ENCODE assay signal across 14 cellular contexts in the genomic region with DNA sequence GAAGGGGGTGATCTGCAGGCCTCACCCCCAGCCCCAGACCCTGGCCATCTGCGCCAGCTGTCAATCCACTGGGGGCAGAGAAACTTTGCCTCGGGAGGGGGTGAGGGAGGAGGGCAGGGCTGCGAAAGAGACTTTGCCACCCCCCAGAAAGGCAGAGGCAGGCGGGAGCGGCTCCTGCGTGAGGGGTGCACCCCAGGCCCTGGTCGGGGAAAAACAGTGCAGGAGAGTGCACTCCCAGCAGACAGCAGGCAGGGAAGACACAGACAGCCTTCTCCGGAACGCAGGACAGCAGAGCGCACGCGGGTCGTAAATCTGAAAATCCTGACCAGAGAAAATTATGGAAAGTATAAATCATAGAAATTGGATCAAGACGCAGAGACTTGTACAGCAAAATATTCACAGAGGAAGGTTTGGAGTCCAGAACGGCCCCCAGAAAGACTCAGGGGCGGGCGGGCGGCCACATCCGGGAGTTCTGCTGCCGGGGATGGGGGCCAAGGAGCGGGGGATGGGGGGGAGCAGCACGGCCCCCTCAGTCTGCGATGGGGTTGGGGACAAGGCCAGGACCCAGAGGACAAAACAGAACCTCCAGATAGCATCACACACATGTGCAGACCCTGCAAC. TPM values are rescaled to one million over a fixed set of nuclear protein-coding genes. Genes with fewer than 3 reads are reported as not detected.
DNase-seq lines count a peak whose midpoint lies in the region; ATAC-seq lines count a peak whose summit lies in the region.
"Had no signal": no experiment of that assay in that cellular context is flagged by ENCODE, and none has a peak within 500 bp of the region (broad histone marks: within the 10 kb centered on the region; RNA-seq: fewer than 3 reads in every experiment).

No MANE protein-coding gene starts in this region.

- peak; percentile 12 for DNase-seq in activated CD4-positive, alpha-beta T cell treated with anti-CD3 and anti-CD28 coated beads for 36 hours
- no peak for DNase-seq in activated CD4-positive, alpha-beta T cell treated with anti-CD3 and anti-CD28 coated beads for 1 hour
- DNase-seq in activated naive CD8-positive, alpha-beta T cell treated with anti-CD3 and anti-CD28 coated beads for 36 hours, result peak; percentile 41
- DNase-seq in mesenchymal stem cell, result no peak
- no peak for DNase-seq in stimulated activated naive CD8-positive, alpha-beta T cell treated with anti-CD3 and anti-CD28 coated beads, Interleukin-15, amount 100 ng/mL, for 72 hours
- DNase-seq in activated T-cell treated with anti-CD3 and anti-CD28 coated beads, Interleukin-2, amount 50 U/mL, for 48 hours, result no peak
- DNase-seq: effector memory CD4-positive, alpha-beta T cell; GDM1; GOT3; NCI-H187 treated with DMSO at 0.1 percent for 48 hours; NK-92 treated with Interleukin-12 subunit alpha and Interleukin-12 subunit beta, amount 100 ng/mL, for 24 hours; stimulated activated naive CD4-positive, alpha-beta T cell treated with Interleukin-2 at 50 U/mL for 16 hours had no signal

- H3K36me3 Mint-ChIP-seq in activated CD4-positive, alpha-beta T cell treated with anti-CD3 and anti-CD28 coated beads for 36 hours (ENCODE audit: low read depth), result no peaks in the 10 kb centered on the region
- H3K36me3 Mint-ChIP-seq in activated naive CD8-positive, alpha-beta T cell treated with anti-CD3 and anti-CD28 coated beads for 36 hours, result no peaks in the 10 kb centered on the region

- no peak overlapping the region for H3K14ac ChIP-seq in mesenchymal stem cell (ENCODE audit: low read length in 2 of 2)

- H3K27me3 ChIP-seq in mesenchymal stem cell (ENCODE audit: control insufficient read depth in 1 of 2, insufficient read depth in 1 of 2, low read length in 2 of 2), result peaks cover 5 to 7% of the 10 kb centered on the region in 2 experiments

- H4K8ac ChIP-seq in mesenchymal stem cell (ENCODE audit: low read length), result no peak overlapping the region

- H3K4me2 ChIP-seq in mesenchymal stem cell (ENCODE audit: low read length, poor library complexity, severe bottlenecking), result no peak overlapping the region

- POLR2A ChIA-PET in activated CD4-positive, alpha-beta T cell treated with anti-CD3 and anti-CD28 coated beads for 36 hours (lab: Charles Lee), result no interaction called here

- intact Hi-C loops in activated CD4-positive, alpha-beta T cell treated with anti-CD3 and anti-CD28 coated beads for 36 hours (cut with DNase I, micrococcal nuclease), result loop anchor here (1.0 kb wide), 1 partner anchor 45 kb away; no protein-coding TSS in a partner anchor

- peaks cover 9% of the 10 kb centered on the region for H3K4me1 Mint-ChIP-seq in activated CD4-positive, alpha-beta T cell treated with anti-CD3 and anti-CD28 coated beads for 36 hours
- H3K4me1 Mint-ChIP-seq in activated naive CD8-positive, alpha-beta T cell treated with anti-CD3 and anti-CD28 coated beads for 36 hours, result peaks cover 5% of the 10 kb centered on the region
- peaks cover 8% of the 10 kb centered on the region for H3K4me1 Mint-ChIP-seq in stimulated activated naive CD8-positive, alpha-beta T cell treated with anti-CD3 and anti-CD28 coated beads, Interleukin-15, amount 100 ng/mL, for 72 hours

- H3K79me1 ChIP-seq in mesenchymal stem cell (replicated peaks; ENCODE audit: low read length, poor library complexity, severe bottlenecking), result no peaks in the 10 kb centered on the region

- H3K4me1 ChIP-seq in mesenchymal stem cell (ENCODE audit: control insufficient read depth, insufficient read depth, low read depth, low read length), result peaks cover 3% of the 10 kb centered on the region

- H3K27ac Mint-ChIP-seq in activated CD4-positive, alpha-beta T cell treated with anti-CD3 and anti-CD28 coated beads for 36 hours, result no peak overlapping the region
- H3K27ac Mint-ChIP-seq in activated naive CD8-positive, alpha-beta T cell treated with anti-CD3 and anti-CD28 coated beads for 36 hours, result no peak overlapping the region
- peak overlapping the region; percentile 20 to 29 for H3K27ac Mint-ChIP-seq in stimulated activated naive CD8-positive, alpha-beta T cell treated with anti-CD3 and anti-CD28 coated beads, Interleukin-15, amount 100 ng/mL, for 72 hours

- WGBS in mesenchymal stem cell, result 57% methylated on average over 17 of the region's 23 CpGs

- H3K23ac ChIP-seq in mesenchymal stem cell (ENCODE audit: low read length in 2 of 2), result no peak overlapping the region

- no peak overlapping the region for H4K91ac ChIP-seq in mesenchymal stem cell (ENCODE audit: low read length)

- H2BK5ac ChIP-seq in mesenchymal stem cell (ENCODE audit: low read depth, low read length, poor library complexity, severe bottlenecking), result no peak overlapping the region

- H3K36me3 ChIP-seq in mesenchymal stem cell (ENCODE audit: control insufficient read depth in 1 of 2, insufficient read depth in 2 of 2, low read depth in 1 of 2, low read length in 2 of 2), result no peaks in the 10 kb centered on the region

- no peak overlapping the region for H3K27ac ChIP-seq in mesenchymal stem cell (ENCODE audit: low read length, poor library complexity, severe bottlenecking)

- H3K18ac ChIP-seq in mesenchymal stem cell (ENCODE audit: low read depth in 1 of 2, low read length in 2 of 2), result no peak overlapping the region

- no peak overlapping the region for H2BK15ac ChIP-seq in mesenchymal stem cell (ENCODE audit: low read depth, poor library complexity, severe bottlenecking)

- H3K27me3 Mint-ChIP-seq in activated CD4-positive, alpha-beta T cell treated with anti-CD3 and anti-CD28 coated beads for 36 hours, result no peaks in the 10 kb centered on the region
- no peaks in the 10 kb centered on the region for H3K27me3 Mint-ChIP-seq in activated naive CD8-positive, alpha-beta T cell treated with anti-CD3 and anti-CD28 coated beads for 36 hours
- no peaks in the 10 kb centered on the region for H3K27me3 Mint-ChIP-seq in stimulated activated naive CD8-positive, alpha-beta T cell treated with anti-CD3 and anti-CD28 coated beads, Interleukin-15, amount 100 ng/mL, for 72 hours

- CTCF ChIA-PET in activated CD4-positive, alpha-beta T cell treated with anti-CD3 and anti-CD28 coated beads for 36 hours (lab: Charles Lee), result interaction anchor here (0.6 kb wide), 1 partner anchor 34 kb away, joined by 3 read pairs; no protein-coding TSS in a partner anchor

- H3K9ac ChIP-seq in mesenchymal stem cell (ENCODE audit: low read length), result peak overlapping the region; percentile 43

- H3K4ac ChIP-seq in mesenchymal stem cell (ENCODE audit: low read depth in 1 of 2, low read length in 2 of 2), result no peak overlapping the region

- no peak overlapping the region for H3K4me3 ChIP-seq in mesenchymal stem cell (ENCODE audit: insufficient read depth in 1 of 2, low read depth in 1 of 2, low read length in 2 of 2)

- H2BK120ac ChIP-seq in mesenchymal stem cell (ENCODE audit: low read depth, low read length), result no peak overlapping the region

- H2BK12ac ChIP-seq in mesenchymal stem cell (ENCODE audit: low read length in 2 of 2), result no peak overlapping the region

- no peaks in the 10 kb centered on the region for H3K9me3 Mint-ChIP-seq in activated CD4-positive, alpha-beta T cell treated with anti-CD3 and anti-CD28 coated beads for 36 hours (ENCODE audit: low read depth)
- no peaks in the 10 kb centered on the region for H3K9me3 Mint-ChIP-seq in activated naive CD8-positive, alpha-beta T cell treated with anti-CD3 and anti-CD28 coated beads for 36 hours
- H3K9me3 Mint-ChIP-seq in stimulated activated naive CD8-positive, alpha-beta T cell treated with anti-CD3 and anti-CD28 coated beads, Interleukin-15, amount 100 ng/mL, for 72 hours, result no peaks in the 10 kb centered on the region

- H3K4me3 Mint-ChIP-seq in activated CD4-positive, alpha-beta T cell treated with anti-CD3 and anti-CD28 coated beads for 36 hours, result no peak overlapping the region
- H3K4me3 Mint-ChIP-seq in activated naive CD8-positive, alpha-beta T cell treated with anti-CD3 and anti-CD28 coated beads for 36 hours, result no peak overlapping the region
- H3K4me3 Mint-ChIP-seq in stimulated activated naive CD8-positive, alpha-beta T cell treated with anti-CD3 and anti-CD28 coated beads, Interleukin-15, amount 100 ng/mL, for 72 hours, result peak overlapping the region; percentile 45 to 66

- no peak overlapping the region for H2AFZ ChIP-seq in mesenchymal stem cell (ENCODE audit: low read depth, low read length)

- ATAC-seq in activated CD4-positive, alpha-beta T cell treated with anti-CD3 and anti-CD28 coated beads for 36 hours, result no peak
- ATAC-seq in stimulated activated naive CD8-positive, alpha-beta T cell treated with anti-CD3 and anti-CD28 coated beads, Interleukin-15, amount 100 ng/mL, for 72 hours, result peak; percentile 44
- no peak for ATAC-seq in HG02678 (IDR thresholded peaks at IDR 0.05; ENCODE audit: unreplicated experiment)
- no peak for ATAC-seq in HG03095 (IDR thresholded peaks at IDR 0.05; ENCODE audit: unreplicated experiment)

- no peaks in the 10 kb centered on the region for H3K9me3 ChIP-seq in mesenchymal stem cell (ENCODE audit: control insufficient read depth, low read length)

- H2AK5ac ChIP-seq in mesenchymal stem cell (ENCODE audit: low read length, severe bottlenecking), result no peak overlapping the region

RNA-seq across cellular contexts. Expression of gene MRPL23, which starts 8.0 kb away (rescaled TPM):
- total RNA-seq in activated CD4-positive, alpha-beta T cell treated with anti-CD3 and anti-CD28 coated beads for 36 hours, result 100 to 1,000 TPM; 106 to 137 TPM
- total RNA-seq in activated naive CD8-positive, alpha-beta T cell treated with anti-CD3 and anti-CD28 coated beads for 36 hours, result 100 to 1,000 TPM; 148 to 151 TPM
- 100 TPM for polyA plus RNA-seq in mesenchymal stem cell (2013, experiment 1 of 2)
- polyA plus RNA-seq in mesenchymal stem cell (2013, experiment 2 of 2), result 102 TPM

RNA-seq across cellular contexts. Expression of gene TNNT3, which starts 19.6 kb away (rescaled TPM):
- 1 to 10 TPM; 2.1 TPM for total RNA-seq in activated CD4-positive, alpha-beta T cell treated with anti-CD3 and anti-CD28 coated beads for 36 hours
- total RNA-seq in activated naive CD8-positive, alpha-beta T cell treated with anti-CD3 and anti-CD28 coated beads for 36 hours, result under 1 TPM; 0.50 to 0.54 TPM
- not detected for polyA plus RNA-seq in mesenchymal stem cell (2013, experiment 1 of 2)
- polyA plus RNA-seq in mesenchymal stem cell (2013, experiment 2 of 2), result not detected

RNA-seq across cellular contexts. Expression of gene PRR33, which starts 47.4 kb away (rescaled TPM):
- under 1 TPM; 0.07 to 0.09 TPM for total RNA-seq in activated CD4-positive, alpha-beta T cell treated with anti-CD3 and anti-CD28 coated beads for 36 hours
- under 1 TPM; 0.20 to 0.31 TPM for total RNA-seq in activated naive CD8-positive, alpha-beta T cell treated with anti-CD3 and anti-CD28 coated beads for 36 hours
- not detected for polyA plus RNA-seq in mesenchymal stem cell (2013, experiment 1 of 2)
- polyA plus RNA-seq in mesenchymal stem cell (2013, experiment 2 of 2), result not detected

RNA-seq across cellular contexts. Expression of gene H19, which starts 58.5 kb away (rescaled TPM):
- total RNA-seq in activated CD4-positive, alpha-beta T cell treated with anti-CD3 and anti-CD28 coated beads for 36 hours, result not detected
- not detected for total RNA-seq in activated naive CD8-positive, alpha-beta T cell treated with anti-CD3 and anti-CD28 coated beads for 36 hours
- polyA plus RNA-seq in mesenchymal stem cell (2013, experiment 1 of 2), result 1,600 TPM
- polyA plus RNA-seq in mesenchymal stem cell (2013, experiment 2 of 2), result 1,515 TPM

Comparison
In these comparisons a context has a peak if more than half of its experiments do, and no peak if none do; other contexts are left out.
1. DNase-seq: peak in activated CD4-positive, alpha-beta T cell treated with anti-CD3 and anti-CD28 coated beads for 36 hours (single experiment) and activated naive CD8-positive, alpha-beta T cell treated with anti-CD3 and anti-CD28 coated beads for 36 hours (single experiment); none in activated CD4-positive, alpha-beta T cell treated with anti-CD3 and anti-CD28 coated beads for 1 hour (single experiment), mesenchymal stem cell (single experiment), stimulated activated naive CD8-positive, alpha-beta T cell treated with anti-CD3 and anti-CD28 coated beads, Interleukin-15, amount 100 ng/mL, for 72 hours (0 of 2) and activated T-cell treated with anti-CD3 and anti-CD28 coated beads, Interleukin-2, amount 50 U/mL, for 48 hours (0 of 2).
2. H3K27ac Mint-ChIP-seq: peak in stimulated activated naive CD8-positive, alpha-beta T cell treated with anti-CD3 and anti-CD28 coated beads, Interleukin-15, amount 100 ng/mL, for 72 hours (2 of 2); none in activated CD4-positive, alpha-beta T cell treated with anti-CD3 and anti-CD28 coated beads for 36 hours (single experiment) and activated naive CD8-positive, alpha-beta T cell treated with anti-CD3 and anti-CD28 coated beads for 36 hours (single experiment).
3. H3K4me3 Mint-ChIP-seq: peak in stimulated activated naive CD8-positive, alpha-beta T cell treated with anti-CD3 and anti-CD28 coated beads, Interleukin-15, amount 100 ng/mL, for 72 hours (2 of 2); none in activated CD4-positive, alpha-beta T cell treated with anti-CD3 and anti-CD28 coated beads for 36 hours (single experiment) and activated naive CD8-positive, alpha-beta T cell treated with anti-CD3 and anti-CD28 coated beads for 36 hours (single experiment).